Comparison of ENCODE assay signal across 23 cellular contexts in the genomic region with DNA sequence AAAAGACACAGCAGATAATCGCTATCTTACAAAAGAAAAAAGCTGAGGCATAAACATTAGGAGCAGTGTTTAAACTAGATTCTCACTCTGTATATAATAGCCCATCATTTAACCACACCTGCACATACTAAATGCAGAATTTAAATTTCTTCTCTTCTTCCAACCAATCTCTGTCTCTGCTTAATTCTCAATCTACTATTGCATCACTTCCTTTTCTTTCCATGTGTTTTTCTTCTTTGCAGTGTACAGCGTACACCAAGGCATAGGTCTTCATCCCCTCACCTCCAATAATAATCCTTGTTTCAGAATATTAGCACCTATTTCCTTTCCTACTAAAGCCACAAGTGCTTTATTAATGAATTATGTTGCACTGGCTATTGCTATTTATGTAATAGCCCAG.
"Had no signal": no experiment of that assay in that cellular context is flagged by ENCODE, and none has a peak within 500 bp of the region (broad histone marks: within the 10 kb centered on the region; RNA-seq: fewer than 3 reads in every experiment).

No MANE protein-coding gene starts in this region.

- H3K27ac ChIP-seq: SJSA1, SK-N-MC had no signal

- H3K4me1 ChIP-seq: SJSA1 had no signal

- H3K27me3 ChIP-seq: SJSA1 had no signal

- H3K4me3 ChIP-seq: SJSA1, SK-N-MC had no signal

- H3K9me3 ChIP-seq: SJSA1 had no signal

- H3K9me3 Mint-ChIP-seq: IgD-negative memory B cell had no signal

- H3K4me3 Mint-ChIP-seq: IgD-negative memory B cell had no signal

- H3K27me3 Mint-ChIP-seq: IgD-negative memory B cell had no signal

- DNase-seq: KBM-7, MV-4-11, NCI-H1048, NCI-H1105, NCI-H1417, NCI-H1436 treated with DMSO at 0.1 percent for 48 hours, NCI-H1694 treated with DMSO at 0.1 percent for 48 hours, NCI-H1930, NCI-H2081, NCI-H2107, NCI-H226, NCI-H446, NCI-H510A, NCI-H524 treated with DMSO at 0.1 percent for 48 hours, NCI-H69, NCI-H774, Right ventricle myocardium superior, RPMI8226, SIG-M5 had no signal

- FAIRE-seq: RCC 7860 had no signal
